Comparison of ENCODE assay signal across 8 cellular contexts in the genomic region with DNA sequence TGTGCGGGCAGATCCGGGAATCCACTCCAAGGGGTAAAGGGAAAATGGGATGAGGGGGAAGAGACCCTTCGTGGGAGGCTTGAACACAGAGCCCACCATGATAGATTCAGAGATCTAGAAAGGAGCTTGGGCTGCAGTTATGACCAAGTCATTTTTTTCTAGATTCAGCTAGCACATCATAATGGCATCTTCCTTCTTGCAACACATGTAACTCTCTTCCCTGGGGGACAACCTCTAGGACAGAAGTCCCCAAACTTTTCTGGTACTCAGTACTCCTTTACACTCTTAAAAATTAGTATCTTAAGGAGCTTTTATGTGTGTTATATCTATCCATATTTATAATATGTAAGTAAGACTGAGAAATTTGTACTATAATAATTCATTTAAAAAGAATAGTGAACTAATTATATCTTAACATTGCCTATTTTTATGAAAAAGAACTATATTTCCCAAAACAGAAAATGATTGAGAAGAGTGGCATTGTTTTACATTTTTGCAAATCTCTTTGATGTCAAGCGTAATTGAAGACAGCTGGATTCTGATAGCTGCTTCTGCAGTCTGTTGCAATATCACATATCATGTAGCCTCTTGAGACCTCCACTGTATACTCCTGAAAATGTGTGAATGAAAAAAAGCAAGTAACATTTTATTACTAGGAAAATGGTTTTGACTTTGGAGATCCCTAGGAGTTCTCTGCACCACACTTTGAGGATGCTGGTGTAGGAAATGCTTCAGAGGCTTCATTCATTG. TPM values are rescaled to one million over a fixed set of nuclear protein-coding genes. Genes with fewer than 3 reads are reported as not detected.
A peak's percentile ranks its signal among the peaks of the same experiment; 100 is the strongest.
DNase-seq lines count a peak whose midpoint lies in the region; ATAC-seq and TF ChIP-seq lines count a peak whose summit lies in the region.

No MANE protein-coding gene starts in this region.

- peak overlapping the region; percentile 58 for H3K4me3 ChIP-seq in lower leg skin (ENCODE audit: low read depth, poor library complexity, severe bottlenecking)
- H3K4me3 ChIP-seq in upper lobe of left lung, result peak overlapping the region; percentile 70 to 89 (median 86)

- H3K9me3 ChIP-seq in upper lobe of left lung, result no peaks in the 10 kb centered on the region

- WGBS in lower leg skin, 2 donors, result 27 to 29% methylated on average over 4 of the region's 4 CpGs
- 29 to 39% methylated on average over 4 of the region's 4 CpGs for WGBS in upper lobe of left lung, 2 donors

- no peak overlapping the region for H3K27ac Mint-ChIP-seq in activated naive CD4-positive, alpha-beta T cell treated with anti-CD3 and anti-CD28 coated beads for 36 hours

- H3K4me1 Mint-ChIP-seq in activated naive CD4-positive, alpha-beta T cell treated with anti-CD3 and anti-CD28 coated beads for 36 hours (ENCODE audit: low read depth), result peaks cover 16% of the 10 kb centered on the region

- DNase-seq in activated naive CD4-positive, alpha-beta T cell treated with anti-CD3 and anti-CD28 coated beads for 36 hours, result no peak
- DNase-seq in activated naive CD4-positive, alpha-beta T cell treated with anti-CD3 and anti-CD28 coated beads, Interleukin-2, amount 50 U/mL, for 16 hours, result no peak
- no peak for DNase-seq in lower leg skin (ENCODE audit: low spot score in 2 of 2)
- DNase-seq in upper lobe of left lung, result no peak
- no peak for DNase-seq in left colon
- no peak for DNase-seq in NCI-H2227 (lab: John Stamatoyannopoulos, UW; ENCODE audit: unreplicated experiment)
- no peak for DNase-seq in stimulated activated CD4-positive, alpha-beta T cell treated with anti-CD3 and anti-CD28 coated beads, Interleukin-4, amount 100 ng/mL, for 4 hours

- TF ChIP-seq CTCF in lower leg skin (IDR thresholded peaks at IDR 0.05), result no peak
- TF ChIP-seq CTCF in upper lobe of left lung (IDR thresholded peaks at IDR 0.05), result no peak

- H3K27ac ChIP-seq in angular gyrus (ENCODE audit: low read depth, low read length) (peak overlapping the region; percentile 62), upper lobe of left lung (peak overlapping the region; percentile 84 to 96 (median 90))

- intact Hi-C loops in activated naive CD4-positive, alpha-beta T cell treated with anti-CD3 and anti-CD28 coated beads for 36 hours (cut with micrococcal nuclease), result loop anchor here (2.0 kb wide), 1 partner anchor 13 kb away; no protein-coding TSS in a partner anchor
- intact Hi-C loops in lower leg skin (cut with DNase I; ENCODE audit: low total_unique reads), result no loop called here
- intact Hi-C loops in left colon (cut with DNase I, micrococcal nuclease), result no loop called here

- H3K36me3 Mint-ChIP-seq in activated naive CD4-positive, alpha-beta T cell treated with anti-CD3 and anti-CD28 coated beads for 36 hours (ENCODE audit: low read depth), result no peaks in the 10 kb centered on the region

- peaks cover 14 to 28% (median 19%) of the 10 kb centered on the region in 4 donors for H3K4me1 ChIP-seq in upper lobe of left lung

- peak overlapping the region; percentile 79 for H3K4me3 Mint-ChIP-seq in activated naive CD4-positive, alpha-beta T cell treated with anti-CD3 and anti-CD28 coated beads for 36 hours

- TF ChIP-seq POLR2A in lower leg skin (IDR thresholded peaks at IDR 0.05) (no peak), upper lobe of left lung (IDR thresholded peaks at IDR 0.05) (no peak)

- H3K27me3 ChIP-seq in upper lobe of left lung, result no peaks in the 10 kb centered on the region

- ATAC-seq in upper lobe of left lung (ENCODE audit: low FRiP score in 2 of 2) (no peak), left colon (no peak)

- no peaks in the 10 kb centered on the region for H3K27me3 Mint-ChIP-seq in activated naive CD4-positive, alpha-beta T cell treated with anti-CD3 and anti-CD28 coated beads for 36 hours (ENCODE audit: low read depth)

- no peak for TF ChIP-seq EP300 in upper lobe of left lung (IDR thresholded peaks at IDR 0.05)

- no peaks in the 10 kb centered on the region for H3K36me3 ChIP-seq in upper lobe of left lung

- CTCF ChIA-PET in activated naive CD4-positive, alpha-beta T cell treated with anti-CD3 and anti-CD28 coated beads for 36 hours (lab: Charles Lee), result interaction anchor here (1.1 to 5.0 kb wide), 5 partner anchors 10 to 195 kb away, joined by 3 to 61 read pairs (median 14); a partner anchor contains a TSS

- no peaks in the 10 kb centered on the region for H3K9me3 Mint-ChIP-seq in activated naive CD4-positive, alpha-beta T cell treated with anti-CD3 and anti-CD28 coated beads for 36 hours

RNA-seq across cellular contexts. Expression of a gene that starts 0.9 kb away (rescaled TPM):
- total RNA-seq in activated naive CD4-positive, alpha-beta T cell treated with anti-CD3 and anti-CD28 coated beads for 36 hours, result 10 to 100 TPM; 13.2 to 14.8 TPM
- total RNA-seq in lower leg skin (10 to 100 TPM in 3 of 4 donors, 1 to 10 TPM in 1; 9.7 to 23.7 (median 15.5) TPM), upper lobe of left lung (10 to 100 TPM; 12.4 to 33.0 (median 29.1) TPM), left colon (10 to 100 TPM; 35.5 to 41.8 TPM)
